Comparison of ENCODE assay signal across 8 cellular contexts in genomic region chr16:88100848-88101331, GRCh38.
DNase-seq lines count a peak whose midpoint lies in the region; ATAC-seq and TF ChIP-seq lines count a peak whose summit lies in the region.
"Not testable (repeated sequence)": the region's sequence is repeated elsewhere in the genome, so short reads cannot be mapped to it uniquely, and the experiment has no call there.

No MANE protein-coding gene starts in this region.

- not testable (repeated sequence) for H3K36me3 Mint-ChIP-seq in GM23338 (ENCODE audit: low read depth)

- not testable (repeated sequence) for H3K9ac ChIP-seq in SK-N-SH

- H3K4me1 Mint-ChIP-seq in GM23338, result not testable (repeated sequence)

- H3K4me1 ChIP-seq in GM23338 (ENCODE audit: insufficient read depth); hepatocyte (ENCODE audit: insufficient read depth); suprapubic skin: not testable (repeated sequence)
- peaks cover 0 to 37% of the 10 kb centered on the region in 2 experiments; a peak in 1 of 4 replicates for H3K4me1 ChIP-seq in SK-N-SH (ENCODE audit: control insufficient read depth in 1 of 2, insufficient read depth in 2 of 2, low read depth in 1 of 2, low read length in 1 of 2)

- not testable (repeated sequence) for TF ChIP-seq CTCF in AG04450 (IDR thresholded peaks at IDR 0.05; ENCODE audit: low read depth, low read length); GM23338 (conservative IDR thresholded peaks at IDR 0.05; ENCODE audit: low read depth in 2 of 2); SK-N-SH (IDR thresholded peaks at IDR 0.05); choroid plexus epithelial cell (conservative IDR thresholded peaks at IDR 0.05; ENCODE audit: low read depth, low read length); hepatocyte (IDR thresholded peaks at IDR 0.05; ENCODE audit: poor library complexity); suprapubic skin (IDR thresholded peaks at IDR 0.05)

- H3K9me2 ChIP-seq in GM23338 (ENCODE audit: insufficient read depth); SK-N-SH; hepatocyte (replicated peaks; ENCODE audit: insufficient read depth): not testable (repeated sequence)

- ATAC-seq in GM23338, result peak; percentile 81

- H3K27me3 ChIP-seq in AG04450 (ENCODE audit: control insufficient read depth, insufficient read depth, low read length); GM23338 (ENCODE audit: insufficient read depth); SK-N-SH (ENCODE audit: insufficient read depth); hepatocyte: not testable (repeated sequence)
- H3K27me3 ChIP-seq in suprapubic skin, result peaks cover 45% of the 10 kb centered on the region

- H3K27ac ChIP-seq in AG04450 (ENCODE audit: low read depth, low read length); GM23338 (ENCODE audit: low read depth); hepatocyte; suprapubic skin: not testable (repeated sequence)
- peak overlapping the region in 1 of 2 experiments; percentile 93; a peak in 2 of 4 replicates for H3K27ac ChIP-seq in SK-N-SH (ENCODE audit: low read depth in 2 of 2, low read length in 1 of 2)

- peaks cover 31% of the 10 kb centered on the region for H3K9me3 ChIP-seq in AG04450 (ENCODE audit: control insufficient read depth, insufficient read depth, low read length)
- not testable (repeated sequence) for H3K9me3 ChIP-seq in SK-N-SH; hepatocyte (ENCODE audit: low read depth); suprapubic skin

- H4K20me1 ChIP-seq in GM23338 (replicated peaks; ENCODE audit: insufficient read depth); SK-N-SH (ENCODE audit: insufficient read depth); hepatocyte (ENCODE audit: insufficient read depth, poor library complexity, severe bottlenecking): not testable (repeated sequence)

- not testable (repeated sequence) for H3K4me2 ChIP-seq in GM23338
- H3K4me2 ChIP-seq in SK-N-SH (peak overlapping the region; percentile 60), hepatocyte (peak overlapping the region; percentile 68)

- POLR2A ChIA-PET in AG04450 (lab: Yijun Ruan, JAX), result not testable (repeated sequence)
- POLR2A ChIA-PET in SK-N-SH (lab: Yijun Ruan, JAX), result interaction anchor here (1.2 kb wide), 1 partner anchor 35 kb away, joined by 5 read pairs; no protein-coding TSS in a partner anchor

- H3K4me3 ChIP-seq in AG04450 (ENCODE audit: low read depth, low read length), result peak overlapping the region; percentile 47
- H3K4me3 ChIP-seq in GM23338, hepatocyte: not testable (repeated sequence)
- H3K4me3 ChIP-seq in SK-N-SH (ENCODE audit: low read depth in 2 of 2, low read length in 1 of 2), result peak overlapping the region in 1 of 2 experiments; percentile 38; a peak in 2 of 4 replicates
- H3K4me3 ChIP-seq in choroid plexus epithelial cell (ENCODE audit: low read depth, low read length), result peak overlapping the region; percentile 34
- H3K4me3 ChIP-seq in suprapubic skin, result peak overlapping the region; percentile 9

- H3K4me3 Mint-ChIP-seq in GM23338, result not testable (repeated sequence)

- not testable (repeated sequence) for H2AFZ ChIP-seq in GM23338; SK-N-SH (ENCODE audit: low read depth); hepatocyte

- H3K27me3 Mint-ChIP-seq in GM23338 (ENCODE audit: insufficient read depth, low read depth, poor library complexity), result peaks cover 11% of the 10 kb centered on the region

- peaks cover 22% of the 10 kb centered on the region for H3K9me3 Mint-ChIP-seq in GM23338

- CTCF ChIA-PET in AG04450 (lab: Charles Lee), result not testable (repeated sequence)
- CTCF ChIA-PET in SK-N-SH (lab: Yijun Ruan, JAX), result interaction anchor here (1.3 kb wide), 1 partner anchor 338 kb away, joined by 3 read pairs; no protein-coding TSS in a partner anchor

- peak in 1 of 2 experiments; percentile 16; a peak in 1 of 4 replicates for TF ChIP-seq EP300 in SK-N-SH (IDR thresholded peaks at IDR 0.05; ENCODE audit: borderline replicate concordance in 1 of 2, low read depth in 1 of 2, low read length in 1 of 2)
- TF ChIP-seq EP300 in suprapubic skin (IDR thresholded peaks at IDR 0.05), result not testable (repeated sequence)

- H3K36me3 ChIP-seq in GM23338 (ENCODE audit: insufficient read depth); SK-N-SH (replicated peaks in 1 of 2; ENCODE audit: control insufficient read depth in 1 of 2, insufficient read depth in 2 of 2, low read length in 1 of 2); hepatocyte (replicated peaks; ENCODE audit: insufficient read depth, low read depth); suprapubic skin: not testable (repeated sequence)

- 14% methylated on average over 15 of the region's 28 CpGs for WGBS in SK-N-SH (ENCODE audit: low lambda C conversion rate)
- 37% methylated on average over 26 of the region's 28 CpGs for WGBS in hepatocyte (ENCODE audit: low lambda C conversion rate, missing lambda C conversion rate)
- WGBS in suprapubic skin, result 30% methylated on average over 15 of the region's 28 CpGs

- not testable (repeated sequence) for TF ChIP-seq POLR2A in suprapubic skin (IDR thresholded peaks at IDR 0.05)

- H3K27ac Mint-ChIP-seq in GM23338, result not testable (repeated sequence)

- not testable (repeated sequence) for TF ChIP-seq RAD21 in SK-N-SH (IDR thresholded peaks at IDR 0.05; ENCODE audit: low read length)

- H3K79me2 ChIP-seq in GM23338 (replicated peaks; ENCODE audit: insufficient read depth); SK-N-SH (ENCODE audit: insufficient read depth); hepatocyte: not testable (repeated sequence)

- not testable (repeated sequence) for DNase-seq in AG04450 (ENCODE audit: low read depth, low spot score); GM23338 (ENCODE audit: low spot score); hepatocyte (ENCODE audit: low spot score)
- peak; percentile 53 for DNase-seq in NCI-H146 (lab: John Stamatoyannopoulos, UW)
- peak; percentile 79 for DNase-seq in SK-N-SH
- DNase-seq in choroid plexus epithelial cell (ENCODE audit: low read depth), result peak; percentile 52
- peak; percentile 87 for DNase-seq in myocyte (ENCODE audit: low read depth)
- DNase-seq in suprapubic skin (ENCODE audit: low spot score in 2 of 2), result peak in 1 of 2 donors; percentile 51

- H3F3A ChIP-seq in GM23338 (replicated peaks; ENCODE audit: low read depth); SK-N-SH (replicated peaks; ENCODE audit: insufficient read depth): not testable (repeated sequence)

TF ChIP-seq in SK-N-SH, 30 proteins besides CTCF, POLR2A, EP300 and RAD21:
- TF ChIP-seq MXI1 (IDR thresholded peaks at IDR 0.05; ENCODE audit: low read depth, low read length) (peak; percentile 57; the same call in 1 of the 2 replicates), GATA2 (CRISPR knock-in tag; IDR thresholded peaks at IDR 0.05) (peak; percentile 6; the same call in 1 of the 2 replicates), FOXJ3 (CRISPR knock-in tag; IDR thresholded peaks at IDR 0.05) (peak; percentile 67; the same call in 1 of the 2 replicates), RCOR1 (IDR thresholded peaks at IDR 0.05; ENCODE audit: low read length) (peak; percentile 36; the same call in 1 of the 2 replicates)
